ENCODE assay signal across 36 cellular contexts in genomic region chrX:74531081-74531480, GRCh38.
DNase-seq lines count a peak whose midpoint lies in the region; ATAC-seq, FAIRE-seq and TF ChIP-seq lines count a peak whose summit lies in the region.
"Had no signal": no experiment of that assay in that cellular context is flagged by ENCODE, and none has a peak within 500 bp of the region (broad histone marks: within the 10 kb centered on the region; RNA-seq: fewer than 3 reads in every experiment).

No MANE protein-coding gene starts in this region.

- no peak for ATAC-seq in Right ventricle myocardium inferior
- ATAC-seq in A549: no peak
- no peak for ATAC-seq in GM19397 (IDR thresholded peaks at IDR 0.05; ENCODE audit: unreplicated experiment)
- ATAC-seq: CD8-positive, alpha-beta T cell had no signal

- no peak overlapping the region for H3K4me3 ChIP-seq in right atrium auricular region
- H3K4me3 ChIP-seq in A549: no peak overlapping the region
- H3K4me3 ChIP-seq in colonic mucosa: no peak overlapping the region
- H3K4me3 ChIP-seq: BLaER1; BLaER1 treated with 17β-estradiol and CSF1 and Interleukin-3, amounts not matched to agents 10 nM and 100 nM had no signal

- no peak overlapping the region for H3K27ac Mint-ChIP-seq in osteocyte (ENCODE audit: unreplicated experiment)
- H3K27ac Mint-ChIP-seq: B cell; CD14-positive monocyte; CD4-positive, alpha-beta memory T cell; CD4-positive, alpha-beta T cell; CD4-positive, CD25-positive, alpha-beta regulatory T cell; CD8-positive, alpha-beta T cell had no signal

- H3K36me3 ChIP-seq in right atrium auricular region: no peaks in the 10 kb centered on the region
- no peaks in the 10 kb centered on the region for H3K36me3 ChIP-seq in colonic mucosa
- H3K36me3 ChIP-seq: BE2C had no signal

- TF ChIP-seq POLR2A in A549 (IDR thresholded peaks at IDR 0.05; ENCODE audit: low read length): no peak

- peaks cover 4% of the 10 kb centered on the region for H3K36me3 Mint-ChIP-seq in osteocyte (ENCODE audit: unreplicated experiment)
- H3K36me3 Mint-ChIP-seq: CD14-positive monocyte; CD4-positive, alpha-beta memory T cell; CD4-positive, CD25-positive, alpha-beta regulatory T cell; CD8-positive, alpha-beta memory T cell; CD8-positive, alpha-beta T cell had no signal

- H3K27me3 ChIP-seq in right atrium auricular region: no peaks in the 10 kb centered on the region
- H3K27me3 ChIP-seq in colonic mucosa: no peaks in the 10 kb centered on the region
- H3K27me3 ChIP-seq: BE2C had no signal

- peaks cover 10% of the 10 kb centered on the region for H3K4me1 Mint-ChIP-seq in osteocyte (ENCODE audit: unreplicated experiment)

- no peaks in the 10 kb centered on the region for H3K27me3 Mint-ChIP-seq in osteocyte (ENCODE audit: unreplicated experiment)
- H3K27me3 Mint-ChIP-seq: B cell; CD4-positive, alpha-beta memory T cell; CD4-positive, alpha-beta T cell; CD4-positive, CD25-positive, alpha-beta regulatory T cell had no signal

- DNase-seq in right atrium auricular region (ENCODE audit: low spot score) (peak; percentile 26), Right ventricle myocardium inferior (ENCODE audit: missing footprints) (no peak), A549 (ENCODE audit: low read depth in 1 of 2, low spot score in 1 of 2) (no peak), colonic mucosa (peak; percentile 0), osteocyte (ENCODE audit: extremely low spot score, unreplicated experiment) (peak; percentile 71), NCI-H526 (lab: John Stamatoyannopoulos, UW) (no peak)
- DNase-seq in activated naive CD4-positive, alpha-beta T cell (lab: John Stamatoyannopoulos, UW): no peak
- DNase-seq: 8988T; ACHN; AML-193; BE2C; C1 segment of cervical spinal cord; Caco-2; Calu3; CD4-positive, alpha-beta memory T cell; CD4-positive, alpha-beta T cell; CD4-positive, CD25-positive, alpha-beta regulatory T cell; CD8-positive, alpha-beta memory T cell; CD8-positive, alpha-beta T cell; COR-L47; DMS 273 treated with DMSO at 0.1 percent for 48 hours; DMS153; DMS53; DMS79; DMS79 treated with DMSO at 0.1 percent for 48 hours; DND-41; EL had no signal

- TF ChIP-seq CTCF in right atrium auricular region (IDR thresholded peaks at IDR 0.05) (no peak), A549 (IDR thresholded peaks at IDR 0.05) (no peak), colonic mucosa (IDR thresholded peaks at IDR 0.05) (no peak), osteocyte (IDR thresholded peaks at IDR 0.05) (no peak)

- H3K9me3 Mint-ChIP-seq in osteocyte (ENCODE audit: unreplicated experiment): no peaks in the 10 kb centered on the region
- H3K9me3 Mint-ChIP-seq: CD4-positive, alpha-beta memory T cell; CD4-positive, alpha-beta T cell; CD8-positive, alpha-beta T cell had no signal

- H3K9ac ChIP-seq in colonic mucosa (ENCODE audit: low read depth in 2 of 2, low read length in 2 of 2): no peak overlapping the region
- H3K9ac ChIP-seq: BLaER1; BLaER1 treated with 17β-estradiol and CSF1 and Interleukin-3, amounts not matched to agents 10 nM and 100 nM had no signal

- H3K4me3 Mint-ChIP-seq in osteocyte (ENCODE audit: unreplicated experiment): no peak overlapping the region
- H3K4me3 Mint-ChIP-seq: B cell; CD14-positive monocyte; CD4-positive, alpha-beta memory T cell; CD4-positive, alpha-beta T cell; CD4-positive, CD25-positive, alpha-beta regulatory T cell; CD8-positive, alpha-beta memory T cell; CD8-positive, alpha-beta T cell had no signal

- H3K9me3 ChIP-seq in right atrium auricular region (no peaks in the 10 kb centered on the region), A549 (no peaks in the 10 kb centered on the region), colonic mucosa (no peaks in the 10 kb centered on the region)
- H3K9me3 ChIP-seq: BE2C, Caco-2 had no signal

- TF ChIP-seq EP300 in A549 (IDR thresholded peaks at IDR 0.05): no peak

- no peak overlapping the region for H3K27ac ChIP-seq in right atrium auricular region
- H3K27ac ChIP-seq in A549: no peak overlapping the region
- no peak overlapping the region for H3K27ac ChIP-seq in colonic mucosa
- H3K27ac ChIP-seq: 22Rv1; BLaER1; BLaER1 treated with 17β-estradiol and CSF1 and Interleukin-3, amounts not matched to agents 10 nM and 100 nM; C4-2B had no signal

- POLR2A ChIA-PET in A549 (lab: Yijun Ruan, JAX): no interaction called here

- FAIRE-seq in A549 (lab: Jason Lieb, UNC): peak; percentile 88
- FAIRE-seq: A204.1, D721Med had no signal

- CTCF ChIA-PET in A549 (lab: Yijun Ruan, JAX): interaction anchor here (0.8 to 0.9 kb wide), 2 partner anchors 15 to 17 kb away, joined by 3 read pairs; no protein-coding TSS in a partner anchor

- no peak overlapping the region for H3K4me2 ChIP-seq in A549
- H3K4me2 ChIP-seq: BLaER1; BLaER1 treated with 17β-estradiol and CSF1 and Interleukin-3, amounts not matched to agents 10 nM and 100 nM had no signal

- 65% methylated on average over 7 of the region's 7 CpGs for WGBS in A549 (ENCODE audit: missing lambda C conversion rate)

- intact Hi-C loops in Right ventricle myocardium inferior (cut with DNase I) (loop anchor here (10.0 kb wide), 1 partner anchor 84 kb away; the partner anchor contains the start of gene RLIM), colonic mucosa (cut with DNase I) (no loop called here)

- no peak for TF ChIP-seq RAD21 in A549 (conservative IDR thresholded peaks at IDR 0.05 in 1 of 2, IDR thresholded peaks at IDR 0.05 in 1 of 2)

- H3K4me1 ChIP-seq in right atrium auricular region (peaks cover 0 to 5% of the 10 kb centered on the region in 2 donors), A549 (no peaks in the 10 kb centered on the region), colonic mucosa (no peaks in the 10 kb centered on the region)
- H3K4me1 ChIP-seq: BE2C, Caco-2 had no signal

TF ChIP-seq in A549, 52 proteins besides CTCF, POLR2A, EP300 and RAD21:
- TF ChIP-seq JUNB (IDR thresholded peaks at IDR 0.05) (no peak), HOXA7 (CRISPR knock-in tag; IDR thresholded peaks at IDR 0.05) (no peak), EHF (CRISPR knock-in tag; IDR thresholded peaks at IDR 0.05) (no peak), ZFP36 (IDR thresholded peaks at IDR 0.05; ENCODE audit: borderline replicate concordance, partially characterized antibody) (no peak), JUN (IDR thresholded peaks at IDR 0.05) (no peak), ZC3H11A (IDR thresholded peaks at IDR 0.05) (no peak), RARB (CRISPR knock-in tag; IDR thresholded peaks at IDR 0.05) (no peak), NR3C1 (IDR thresholded peaks at IDR 0.05) (no peak), NPAS2 (CRISPR knock-in tag; IDR thresholded peaks at IDR 0.05; ENCODE audit: borderline replicate concordance) (no peak), FOXS1 (CRISPR knock-in tag; IDR thresholded peaks at IDR 0.05) (no peak), NFE2L2 (conservative IDR thresholded peaks at IDR 0.05; ENCODE audit: low read length) (no peak), USF2 (IDR thresholded peaks at IDR 0.05) (no peak), CBX8 (IDR thresholded peaks at IDR 0.05) (no peak), KDM5A (IDR thresholded peaks at IDR 0.05) (no peak), ESRRA (IDR thresholded peaks at IDR 0.05; ENCODE audit: borderline replicate concordance, low read length) (no peak), ATOH8 (CRISPR knock-in tag; IDR thresholded peaks at IDR 0.05; ENCODE audit: low read depth) (no peak)

Comparison
In these comparisons a context has a peak if more than half of its experiments do, and no peak if none do; other contexts are left out.
1. DNase-seq: peak in right atrium auricular region (single experiment), colonic mucosa (single experiment) and osteocyte (single experiment); none in Right ventricle myocardium inferior (single experiment), A549 (0 of 2), activated naive CD4-positive, alpha-beta T cell (0 of 4) and NCI-H526 (0 of 2).